ENCODE assay signal across 2 cellular contexts in the genomic region with DNA sequence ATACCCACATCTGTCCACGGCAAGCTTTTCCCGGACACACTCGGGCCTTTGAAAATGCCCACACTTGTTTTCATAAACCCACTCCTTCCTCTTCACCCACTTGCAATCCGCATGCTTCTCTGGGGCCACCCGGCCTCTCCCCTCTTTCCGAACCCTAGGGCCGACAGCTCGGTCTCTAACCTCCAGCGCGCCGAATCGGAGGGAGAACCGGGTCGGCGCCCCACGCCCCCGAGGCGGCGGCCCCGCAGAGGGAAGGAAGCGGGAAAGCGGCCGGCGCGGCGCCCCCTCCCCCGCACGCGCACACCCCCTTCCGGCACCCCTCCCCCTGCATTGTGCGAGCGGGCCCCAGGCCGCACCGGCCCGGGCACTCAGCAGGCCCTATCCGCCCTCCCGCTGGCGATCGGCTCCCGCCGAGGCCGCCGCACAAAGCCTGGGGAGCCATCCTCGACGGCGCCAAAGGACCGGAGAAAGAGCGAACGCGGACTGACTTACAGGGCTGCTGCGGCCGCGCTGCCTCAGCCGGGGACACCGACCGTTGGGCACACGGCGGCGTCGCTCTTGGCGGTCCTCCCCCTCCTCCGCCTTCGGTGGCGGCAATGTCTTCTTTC.
TF ChIP-seq lines count a peak whose summit lies in the region.

No MANE protein-coding gene starts in this region.

TF ChIP-seq in WTC11, 78 proteins besides CTCF, POLR2A, EP300 and RAD21 (continued from another document and continues in another):
- TF ChIP-seq, protein P1, sequence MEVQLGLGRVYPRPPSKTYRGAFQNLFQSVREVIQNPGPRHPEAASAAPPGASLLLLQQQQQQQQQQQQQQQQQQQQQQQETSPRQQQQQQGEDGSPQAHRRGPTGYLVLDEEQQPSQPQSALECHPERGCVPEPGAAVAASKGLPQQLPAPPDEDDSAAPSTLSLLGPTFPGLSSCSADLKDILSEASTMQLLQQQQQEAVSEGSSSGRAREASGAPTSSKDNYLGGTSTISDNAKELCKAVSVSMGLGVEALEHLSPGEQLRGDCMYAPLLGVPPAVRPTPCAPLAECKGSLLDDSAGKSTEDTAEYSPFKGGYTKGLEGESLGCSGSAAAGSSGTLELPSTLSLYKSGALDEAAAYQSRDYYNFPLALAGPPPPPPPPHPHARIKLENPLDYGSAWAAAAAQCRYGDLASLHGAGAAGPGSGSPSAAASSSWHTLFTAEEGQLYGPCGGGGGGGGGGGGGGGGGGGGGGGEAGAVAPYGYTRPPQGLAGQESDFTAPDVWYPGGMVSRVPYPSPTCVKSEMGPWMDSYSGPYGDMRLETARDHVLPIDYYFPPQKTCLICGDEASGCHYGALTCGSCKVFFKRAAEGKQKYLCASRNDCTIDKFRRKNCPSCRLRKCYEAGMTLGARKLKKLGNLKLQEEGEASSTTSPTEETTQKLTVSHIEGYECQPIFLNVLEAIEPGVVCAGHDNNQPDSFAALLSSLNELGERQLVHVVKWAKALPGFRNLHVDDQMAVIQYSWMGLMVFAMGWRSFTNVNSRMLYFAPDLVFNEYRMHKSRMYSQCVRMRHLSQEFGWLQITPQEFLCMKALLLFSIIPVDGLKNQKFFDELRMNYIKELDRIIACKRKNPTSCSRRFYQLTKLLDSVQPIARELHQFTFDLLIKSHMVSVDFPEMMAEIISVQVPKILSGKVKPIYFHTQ (CRISPR knock-in tag; IDR thresholded peaks at IDR 0.05), result no peak
- TF ChIP-seq FOXK1 (CRISPR knock-in tag; IDR thresholded peaks at IDR 0.05) (peak; percentile 36; the same call in 1 of the 2 replicates), CREB1 (CRISPR knock-in tag; IDR thresholded peaks at IDR 0.05) (no peak)
- TF ChIP-seq, protein P2, sequence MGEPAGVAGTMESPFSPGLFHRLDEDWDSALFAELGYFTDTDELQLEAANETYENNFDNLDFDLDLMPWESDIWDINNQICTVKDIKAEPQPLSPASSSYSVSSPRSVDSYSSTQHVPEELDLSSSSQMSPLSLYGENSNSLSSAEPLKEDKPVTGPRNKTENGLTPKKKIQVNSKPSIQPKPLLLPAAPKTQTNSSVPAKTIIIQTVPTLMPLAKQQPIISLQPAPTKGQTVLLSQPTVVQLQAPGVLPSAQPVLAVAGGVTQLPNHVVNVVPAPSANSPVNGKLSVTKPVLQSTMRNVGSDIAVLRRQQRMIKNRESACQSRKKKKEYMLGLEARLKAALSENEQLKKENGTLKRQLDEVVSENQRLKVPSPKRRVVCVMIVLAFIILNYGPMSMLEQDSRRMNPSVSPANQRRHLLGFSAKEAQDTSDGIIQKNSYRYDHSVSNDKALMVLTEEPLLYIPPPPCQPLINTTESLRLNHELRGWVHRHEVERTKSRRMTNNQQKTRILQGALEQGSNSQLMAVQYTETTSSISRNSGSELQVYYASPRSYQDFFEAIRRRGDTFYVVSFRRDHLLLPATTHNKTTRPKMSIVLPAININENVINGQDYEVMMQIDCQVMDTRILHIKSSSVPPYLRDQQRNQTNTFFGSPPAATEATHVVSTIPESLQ (CRISPR knock-in tag; IDR thresholded peaks at IDR 0.05), result no peak
- TF ChIP-seq, protein P3, sequence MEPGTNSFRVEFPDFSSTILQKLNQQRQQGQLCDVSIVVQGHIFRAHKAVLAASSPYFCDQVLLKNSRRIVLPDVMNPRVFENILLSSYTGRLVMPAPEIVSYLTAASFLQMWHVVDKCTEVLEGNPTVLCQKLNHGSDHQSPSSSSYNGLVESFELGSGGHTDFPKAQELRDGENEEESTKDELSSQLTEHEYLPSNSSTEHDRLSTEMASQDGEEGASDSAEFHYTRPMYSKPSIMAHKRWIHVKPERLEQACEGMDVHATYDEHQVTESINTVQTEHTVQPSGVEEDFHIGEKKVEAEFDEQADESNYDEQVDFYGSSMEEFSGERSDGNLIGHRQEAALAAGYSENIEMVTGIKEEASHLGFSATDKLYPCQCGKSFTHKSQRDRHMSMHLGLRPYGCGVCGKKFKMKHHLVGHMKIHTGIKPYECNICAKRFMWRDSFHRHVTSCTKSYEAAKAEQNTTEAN (CRISPR knock-in tag; IDR thresholded peaks at IDR 0.05), result 0 out of 2 replicates have a peak, but pooled peaks have one; percentile 28
- TF ChIP-seq, protein P4, sequence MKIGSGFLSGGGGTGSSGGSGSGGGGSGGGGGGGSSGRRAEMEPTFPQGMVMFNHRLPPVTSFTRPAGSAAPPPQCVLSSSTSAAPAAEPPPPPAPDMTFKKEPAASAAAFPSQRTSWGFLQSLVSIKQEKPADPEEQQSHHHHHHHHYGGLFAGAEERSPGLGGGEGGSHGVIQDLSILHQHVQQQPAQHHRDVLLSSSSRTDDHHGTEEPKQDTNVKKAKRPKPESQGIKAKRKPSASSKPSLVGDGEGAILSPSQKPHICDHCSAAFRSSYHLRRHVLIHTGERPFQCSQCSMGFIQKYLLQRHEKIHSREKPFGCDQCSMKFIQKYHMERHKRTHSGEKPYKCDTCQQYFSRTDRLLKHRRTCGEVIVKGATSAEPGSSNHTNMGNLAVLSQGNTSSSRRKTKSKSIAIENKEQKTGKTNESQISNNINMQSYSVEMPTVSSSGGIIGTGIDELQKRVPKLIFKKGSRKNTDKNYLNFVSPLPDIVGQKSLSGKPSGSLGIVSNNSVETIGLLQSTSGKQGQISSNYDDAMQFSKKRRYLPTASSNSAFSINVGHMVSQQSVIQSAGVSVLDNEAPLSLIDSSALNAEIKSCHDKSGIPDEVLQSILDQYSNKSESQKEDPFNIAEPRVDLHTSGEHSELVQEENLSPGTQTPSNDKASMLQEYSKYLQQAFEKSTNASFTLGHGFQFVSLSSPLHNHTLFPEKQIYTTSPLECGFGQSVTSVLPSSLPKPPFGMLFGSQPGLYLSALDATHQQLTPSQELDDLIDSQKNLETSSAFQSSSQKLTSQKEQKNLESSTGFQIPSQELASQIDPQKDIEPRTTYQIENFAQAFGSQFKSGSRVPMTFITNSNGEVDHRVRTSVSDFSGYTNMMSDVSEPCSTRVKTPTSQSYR (CRISPR knock-in tag; IDR thresholded peaks at IDR 0.05), result peak; percentile 46; the same call in 1 of the 2 replicates
- TF ChIP-seq, protein P5, sequence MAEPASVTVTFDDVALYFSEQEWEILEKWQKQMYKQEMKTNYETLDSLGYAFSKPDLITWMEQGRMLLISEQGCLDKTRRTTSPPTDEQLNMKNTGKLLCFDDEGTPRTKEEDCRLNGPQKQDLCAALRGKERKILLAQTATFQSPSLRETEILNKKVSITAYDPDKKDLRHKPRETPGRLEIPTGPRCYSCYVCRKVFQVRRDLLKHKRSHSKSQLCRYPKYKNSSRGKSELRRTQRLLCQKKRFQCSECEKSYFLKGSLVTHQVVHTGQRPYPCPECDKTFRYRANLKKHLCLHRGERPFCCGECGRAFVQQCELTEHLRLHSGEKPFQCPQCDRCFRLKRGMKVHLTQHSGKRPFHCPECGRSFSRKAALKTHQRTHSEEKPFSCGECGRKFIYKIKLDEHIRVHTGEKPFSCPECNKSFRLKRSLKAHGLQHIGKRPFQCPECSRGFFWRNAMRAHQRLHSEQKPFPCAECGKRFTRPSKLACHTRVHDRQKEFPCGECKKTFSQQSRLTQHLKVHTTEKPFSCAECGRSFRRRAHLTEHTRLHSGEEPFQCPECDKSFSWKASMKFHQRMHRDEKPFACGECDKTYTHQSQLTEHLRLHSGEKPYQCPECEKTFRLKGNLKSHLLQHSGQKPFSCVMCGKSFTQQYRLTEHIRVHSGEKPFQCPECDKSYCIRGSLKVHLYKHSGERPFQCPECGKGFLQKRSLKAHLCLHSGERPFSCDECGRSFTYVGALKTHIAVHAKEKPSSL (CRISPR knock-in tag; conservative IDR thresholded peaks at IDR 0.05), result no peak
- TF ChIP-seq, protein P6, sequence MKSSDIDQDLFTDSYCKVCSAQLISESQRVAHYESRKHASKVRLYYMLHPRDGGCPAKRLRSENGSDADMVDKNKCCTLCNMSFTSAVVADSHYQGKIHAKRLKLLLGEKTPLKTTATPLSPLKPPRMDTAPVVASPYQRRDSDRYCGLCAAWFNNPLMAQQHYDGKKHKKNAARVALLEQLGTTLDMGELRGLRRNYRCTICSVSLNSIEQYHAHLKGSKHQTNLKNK (CRISPR knock-in tag; IDR thresholded peaks at IDR 0.05), result no peak

TF ChIP-seq in HepG2, 621 proteins besides CTCF, POLR2A, EP300 and RAD21 (continued from another document and continues in another):
- TF ChIP-seq BRCA1 (CRISPR knock-in tag; IDR thresholded peaks at IDR 0.05), result peak; percentile 19; the same call in 1 of the 2 replicates
- no peak for TF ChIP-seq ZNF724P (CRISPR knock-in tag; IDR thresholded peaks at IDR 0.05; ENCODE audit: borderline replicate concordance)
- TF ChIP-seq, protein P7, sequence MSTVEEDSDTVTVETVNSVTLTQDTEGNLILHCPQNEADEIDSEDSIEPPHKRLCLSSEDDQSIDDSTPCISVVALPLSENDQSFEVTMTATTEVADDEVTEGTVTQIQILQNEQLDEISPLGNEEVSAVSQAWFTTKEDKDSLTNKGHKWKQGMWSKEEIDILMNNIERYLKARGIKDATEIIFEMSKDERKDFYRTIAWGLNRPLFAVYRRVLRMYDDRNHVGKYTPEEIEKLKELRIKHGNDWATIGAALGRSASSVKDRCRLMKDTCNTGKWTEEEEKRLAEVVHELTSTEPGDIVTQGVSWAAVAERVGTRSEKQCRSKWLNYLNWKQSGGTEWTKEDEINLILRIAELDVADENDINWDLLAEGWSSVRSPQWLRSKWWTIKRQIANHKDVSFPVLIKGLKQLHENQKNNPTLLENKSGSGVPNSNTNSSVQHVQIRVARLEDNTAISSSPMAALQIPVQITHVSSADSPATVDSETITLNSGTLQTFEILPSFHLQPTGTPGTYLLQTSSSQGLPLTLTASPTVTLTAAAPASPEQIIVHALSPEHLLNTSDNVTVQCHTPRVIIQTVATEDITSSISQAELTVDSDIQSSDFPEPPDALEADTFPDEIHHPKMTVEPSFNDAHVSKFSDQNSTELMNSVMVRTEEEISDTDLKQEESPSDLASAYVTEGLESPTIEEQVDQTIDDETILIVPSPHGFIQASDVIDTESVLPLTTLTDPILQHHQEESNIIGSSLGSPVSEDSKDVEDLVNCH (CRISPR knock-in tag; IDR thresholded peaks at IDR 0.05), result no peak
- TF ChIP-seq STAG1 (CRISPR knock-in tag; IDR thresholded peaks at IDR 0.05), result no peak
- no peak for TF ChIP-seq NFATC3 (CRISPR knock-in tag; IDR thresholded peaks at IDR 0.05)
- TF ChIP-seq SSRP1 (CRISPR knock-in tag; IDR thresholded peaks at IDR 0.05), result no peak
- no peak for TF ChIP-seq ZNF615 (CRISPR knock-in tag; IDR thresholded peaks at IDR 0.05; ENCODE audit: borderline replicate concordance)
- peak; percentile 21; the same call in 1 of the 2 replicates for TF ChIP-seq GFI1 (CRISPR knock-in tag; IDR thresholded peaks at IDR 0.05; ENCODE audit: borderline replicate concordance)
- TF ChIP-seq SIN3A (IDR thresholded peaks at IDR 0.05; ENCODE audit: borderline replicate concordance, low read depth, low read length), result peak; percentile 86
- TF ChIP-seq, protein P8, sequence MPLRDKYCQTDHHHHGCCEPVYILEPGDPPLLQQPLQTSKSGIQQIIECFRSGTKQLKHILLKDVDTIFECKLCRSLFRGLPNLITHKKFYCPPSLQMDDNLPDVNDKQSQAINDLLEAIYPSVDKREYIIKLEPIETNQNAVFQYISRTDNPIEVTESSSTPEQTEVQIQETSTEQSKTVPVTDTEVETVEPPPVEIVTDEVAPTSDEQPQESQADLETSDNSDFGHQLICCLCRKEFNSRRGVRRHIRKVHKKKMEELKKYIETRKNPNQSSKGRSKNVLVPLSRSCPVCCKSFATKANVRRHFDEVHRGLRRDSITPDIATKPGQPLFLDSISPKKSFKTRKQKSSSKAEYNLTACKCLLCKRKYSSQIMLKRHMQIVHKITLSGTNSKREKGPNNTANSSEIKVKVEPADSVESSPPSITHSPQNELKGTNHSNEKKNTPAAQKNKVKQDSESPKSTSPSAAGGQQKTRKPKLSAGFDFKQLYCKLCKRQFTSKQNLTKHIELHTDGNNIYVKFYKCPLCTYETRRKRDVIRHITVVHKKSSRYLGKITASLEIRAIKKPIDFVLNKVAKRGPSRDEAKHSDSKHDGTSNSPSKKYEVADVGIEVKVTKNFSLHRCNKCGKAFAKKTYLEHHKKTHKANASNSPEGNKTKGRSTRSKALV (CRISPR knock-in tag; IDR thresholded peaks at IDR 0.05), result 0 out of 2 replicates have a peak, but pooled peaks have one; percentile 68
- TF ChIP-seq ZNF577 (CRISPR knock-in tag; IDR thresholded peaks at IDR 0.05; ENCODE audit: borderline replicate concordance, low read depth), result no peak
- TF ChIP-seq SNAPC2 (CRISPR knock-in tag; IDR thresholded peaks at IDR 0.05), result 0 out of 2 replicates have a peak, but pooled peaks have one; percentile 5
- TF ChIP-seq, protein P9, sequence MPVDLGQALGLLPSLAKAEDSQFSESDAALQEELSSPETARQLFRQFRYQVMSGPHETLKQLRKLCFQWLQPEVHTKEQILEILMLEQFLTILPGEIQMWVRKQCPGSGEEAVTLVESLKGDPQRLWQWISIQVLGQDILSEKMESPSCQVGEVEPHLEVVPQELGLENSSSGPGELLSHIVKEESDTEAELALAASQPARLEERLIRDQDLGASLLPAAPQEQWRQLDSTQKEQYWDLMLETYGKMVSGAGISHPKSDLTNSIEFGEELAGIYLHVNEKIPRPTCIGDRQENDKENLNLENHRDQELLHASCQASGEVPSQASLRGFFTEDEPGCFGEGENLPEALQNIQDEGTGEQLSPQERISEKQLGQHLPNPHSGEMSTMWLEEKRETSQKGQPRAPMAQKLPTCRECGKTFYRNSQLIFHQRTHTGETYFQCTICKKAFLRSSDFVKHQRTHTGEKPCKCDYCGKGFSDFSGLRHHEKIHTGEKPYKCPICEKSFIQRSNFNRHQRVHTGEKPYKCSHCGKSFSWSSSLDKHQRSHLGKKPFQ (CRISPR knock-in tag; IDR thresholded peaks at IDR 0.05; ENCODE audit: insufficient replicate concordance), result no peak
- no peak for TF ChIP-seq SYNCRIP (IDR thresholded peaks at IDR 0.05; ENCODE audit: insufficient read depth, low read depth, low read length)
- no peak for TF ChIP-seq ZNF614 (CRISPR knock-in tag; IDR thresholded peaks at IDR 0.05; ENCODE audit: borderline replicate concordance)
- TF ChIP-seq ZFP1 (CRISPR knock-in tag; IDR thresholded peaks at IDR 0.05), result no peak
- no peak for TF ChIP-seq SP5 (CRISPR knock-in tag; IDR thresholded peaks at IDR 0.05; ENCODE audit: borderline replicate concordance, low read depth)
- TF ChIP-seq MEIS1 (CRISPR knock-in tag; IDR thresholded peaks at IDR 0.05; ENCODE audit: borderline replicate concordance), result no peak
- TF ChIP-seq ELF1 (CRISPR knock-in tag; IDR thresholded peaks at IDR 0.05), result peak; percentile 39; the same call in 1 of the 2 replicates
- TF ChIP-seq, protein P10, sequence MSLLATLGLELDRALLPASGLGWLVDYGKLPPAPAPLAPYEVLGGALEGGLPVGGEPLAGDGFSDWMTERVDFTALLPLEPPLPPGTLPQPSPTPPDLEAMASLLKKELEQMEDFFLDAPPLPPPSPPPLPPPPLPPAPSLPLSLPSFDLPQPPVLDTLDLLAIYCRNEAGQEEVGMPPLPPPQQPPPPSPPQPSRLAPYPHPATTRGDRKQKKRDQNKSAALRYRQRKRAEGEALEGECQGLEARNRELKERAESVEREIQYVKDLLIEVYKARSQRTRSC (CRISPR knock-in tag; IDR thresholded peaks at IDR 0.05; ENCODE audit: low read depth), result no peak; the same call in 1 of the 2 replicates
- TF ChIP-seq, protein P11, sequence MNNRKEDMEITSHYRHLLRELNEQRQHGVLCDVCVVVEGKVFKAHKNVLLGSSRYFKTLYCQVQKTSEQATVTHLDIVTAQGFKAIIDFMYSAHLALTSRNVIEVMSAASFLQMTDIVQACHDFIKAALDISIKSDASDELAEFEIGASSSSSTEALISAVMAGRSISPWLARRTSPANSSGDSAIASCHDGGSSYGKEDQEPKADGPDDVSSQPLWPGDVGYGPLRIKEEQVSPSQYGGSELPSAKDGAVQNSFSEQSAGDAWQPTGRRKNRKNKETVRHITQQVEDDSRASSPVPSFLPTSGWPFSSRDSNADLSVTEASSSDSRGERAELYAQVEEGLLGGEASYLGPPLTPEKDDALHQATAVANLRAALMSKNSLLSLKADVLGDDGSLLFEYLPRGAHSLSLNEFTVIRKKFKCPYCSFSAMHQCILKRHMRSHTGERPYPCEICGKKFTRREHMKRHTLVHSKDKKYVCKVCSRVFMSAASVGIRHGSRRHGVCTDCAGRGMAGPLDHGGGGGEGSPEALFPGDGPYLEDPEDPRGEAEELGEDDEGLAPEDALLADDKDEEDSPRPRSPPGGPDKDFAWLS (CRISPR knock-in tag; IDR thresholded peaks at IDR 0.05; ENCODE audit: borderline replicate concordance), result no peak
- peak; percentile 83 for TF ChIP-seq ETV5 (CRISPR knock-in tag; IDR thresholded peaks at IDR 0.05; ENCODE audit: borderline replicate concordance)
- no peak for TF ChIP-seq FOXA1 (IDR thresholded peaks at IDR 0.05)
- TF ChIP-seq FOXA1 (CRISPR knock-in tag; IDR thresholded peaks at IDR 0.05), result no peak
